Comparison of ENCODE assay signal across 11 cellular contexts in genomic region chr3:15148614-15149013, GRCh38. TPM values are rescaled to one million over a fixed set of nuclear protein-coding genes. Genes with fewer than 3 reads are reported as not detected.
DNase-seq lines count a peak whose midpoint lies in the region; ATAC-seq and TF ChIP-seq lines count a peak whose summit lies in the region.
"Had no signal": no experiment of that assay in that cellular context is flagged by ENCODE, and none has a peak within 500 bp of the region (broad histone marks: within the 10 kb centered on the region; RNA-seq: fewer than 3 reads in every experiment).

No MANE protein-coding gene starts in this region.

- intact Hi-C loops in MCF 10A (cut with micrococcal nuclease), result no loop called here
- intact Hi-C loops in mammary epithelial cell (cut with micrococcal nuclease), result no loop called here
- intact Hi-C loops in OCI-LY7 (cut with micrococcal nuclease; ENCODE audit: unreplicated experiment), result no loop called here
- intact Hi-C loops in upper lobe of right lung (cut with DNase I), result no loop called here

- H3K9me3 ChIP-seq in mammary epithelial cell (replicated peaks; ENCODE audit: insufficient read depth, low read length) (no peaks in the 10 kb centered on the region), OCI-LY7 (ENCODE audit: low read length) (no peaks in the 10 kb centered on the region), upper lobe of right lung (no peaks in the 10 kb centered on the region)
- H3K9me3 ChIP-seq: heart right ventricle had no signal

- H3K4me3 ChIP-seq in mammary epithelial cell (replicated peaks in 1 of 3; ENCODE audit: insufficient read depth in 1 of 3, low read depth in 2 of 3, low read length in 3 of 3) (no peak overlapping the region), OCI-LY7 (ENCODE audit: low read depth, low read length, poor library complexity, severe bottlenecking) (no peak overlapping the region), upper lobe of right lung (no peak overlapping the region)
- H3K4me3 ChIP-seq: heart right ventricle had no signal

- H3K36me3 ChIP-seq in mammary epithelial cell (ENCODE audit: insufficient read depth, low read length) (no peaks in the 10 kb centered on the region), OCI-LY7 (ENCODE audit: insufficient read depth, low read length) (no peaks in the 10 kb centered on the region), upper lobe of right lung (no peaks in the 10 kb centered on the region)
- H3K36me3 ChIP-seq: heart right ventricle had no signal

- H3K9ac ChIP-seq in mammary epithelial cell (ENCODE audit: insufficient read depth, low read length), result no peak overlapping the region

- H4K20me1 ChIP-seq in mammary epithelial cell (ENCODE audit: insufficient read depth, low read length) (no peaks in the 10 kb centered on the region), OCI-LY7 (ENCODE audit: insufficient read depth, low read length) (no peaks in the 10 kb centered on the region)

- no peaks in the 10 kb centered on the region for H3K4me1 Mint-ChIP-seq in MCF 10A (ENCODE audit: insufficient read depth, unreplicated experiment)
- no peaks in the 10 kb centered on the region for H3K4me1 Mint-ChIP-seq in activated T-cell treated with anti-CD3 and anti-CD28 coated beads, Interleukin-2, amount 50 U/mL, for 24 hours (ENCODE audit: low read depth)

- 78% methylated on average over 3 of the region's 3 CpGs for whole genome bisulfite sequencing in mammary epithelial cell (ENCODE audit: low coverage, missing lambda C conversion rate)

- H3K4me3 Mint-ChIP-seq in MCF 10A (ENCODE audit: unreplicated experiment), result no peak overlapping the region
- H3K4me3 Mint-ChIP-seq in activated T-cell treated with anti-CD3 and anti-CD28 coated beads, Interleukin-2, amount 50 U/mL, for 24 hours, result no peak overlapping the region

- CTCF ChIA-PET in MCF 10A (lab: Yijun Ruan, JAX), result interaction anchor here (0.9 to 1.0 kb wide), 2 partner anchors 22 to 40 kb away, joined by 3 to 5 read pairs; no protein-coding TSS in a partner anchor
- CTCF ChIA-PET in mammary epithelial cell (lab: Charles Lee; ENCODE audit: low non-redundant PET), result no interaction called here
- CTCF ChIA-PET in OCI-LY7 (lab: Charles Lee; ENCODE audit: unreplicated experiment), result no interaction called here

- H3K27ac ChIP-seq in mammary epithelial cell (ENCODE audit: insufficient read depth, low read depth, low read length), result no peak overlapping the region
- no peak overlapping the region for H3K27ac ChIP-seq in OCI-LY7 (ENCODE audit: low read depth, low read length, poor library complexity, severe bottlenecking)
- H3K27ac ChIP-seq in upper lobe of right lung, result no peak overlapping the region
- H3K27ac ChIP-seq: heart right ventricle had no signal

- BruUV-seq in MCF 10A (replicated peaks; lab: Mats Ljungman, UMichigan) (no TSS peak), mammary epithelial cell (replicated peaks; lab: Mats Ljungman, UMichigan) (no TSS peak), OCI-LY7 (replicated peaks; lab: Mats Ljungman, UMichigan) (no TSS peak)

- DNase-seq in MCF 10A (ENCODE audit: unreplicated experiment), result peak; percentile 29
- no peak for DNase-seq in mammary epithelial cell
- DNase-seq in OCI-LY7 (ENCODE audit: low spot score), result peak; percentile 9
- DNase-seq in glomerular visceral epithelial cell (ENCODE audit: extremely low spot score), result peak; percentile 9
- no peak for DNase-seq in upper lobe of right lung
- no peak for DNase-seq in activated T-cell treated with anti-CD3 and anti-CD28 coated beads, Interleukin-2, amount 50 U/mL, for 24 hours
- no peak for DNase-seq in NCI-H1092 (lab: John Stamatoyannopoulos, UW)
- DNase-seq: activated CD4-positive, alpha-beta T cell treated with anti-CD3 and anti-CD28 coated beads, Interleukin-2, amount 50 U/mL, for 48 hours; heart right ventricle had no signal

- in situ Hi-C loops in mammary epithelial cell (cut with MboI; ENCODE audit: low sequenced_read_pairs in 2 of 2), result no loop called here

- H3K36me3 Mint-ChIP-seq in MCF 10A (ENCODE audit: insufficient read depth, unreplicated experiment), result no peaks in the 10 kb centered on the region
- no peaks in the 10 kb centered on the region for H3K36me3 Mint-ChIP-seq in activated T-cell treated with anti-CD3 and anti-CD28 coated beads, Interleukin-2, amount 50 U/mL, for 24 hours (ENCODE audit: low read depth)

- H2AFZ ChIP-seq in mammary epithelial cell (ENCODE audit: low read depth, low read length) (no peak overlapping the region), OCI-LY7 (ENCODE audit: low read length) (no peak overlapping the region)

- no peaks in the 10 kb centered on the region for H3K9me2 ChIP-seq in OCI-LY7 (ENCODE audit: insufficient read depth, low read length)

- H3K27me3 ChIP-seq in mammary epithelial cell (ENCODE audit: insufficient read depth, low read length) (peaks cover 6% of the 10 kb centered on the region), upper lobe of right lung (no peaks in the 10 kb centered on the region)

- POLR2A ChIA-PET in MCF 10A (lab: Yijun Ruan, JAX), result interaction anchor here (0.7 to 1.0 kb wide), 2 partner anchors 46 to 57 kb away, joined by 3 read pairs; partner anchors contain the start of gene CAPN7
- POLR2A ChIA-PET in OCI-LY7 (lab: Charles Lee), result interaction anchor here (0.9 kb wide), 1 partner anchor 168 kb away, joined by 3 read pairs; no protein-coding TSS in a partner anchor

- TF ChIP-seq CTCF in MCF 10A (IDR thresholded peaks at IDR 0.05; ENCODE audit: unreplicated experiment) (no peak), mammary epithelial cell (conservative IDR thresholded peaks at IDR 0.05 in 1 of 2, IDR thresholded peaks at IDR 0.05 in 1 of 2; ENCODE audit: extremely low read depth in 1 of 2, insufficient read depth in 1 of 2, low read depth in 1 of 2, low read length in 2 of 2) (no peak), OCI-LY7 (conservative IDR thresholded peaks at IDR 0.05; ENCODE audit: low read length) (no peak), upper lobe of right lung (IDR thresholded peaks at IDR 0.05) (no peak)

- dilution Hi-C loops in mammary epithelial cell (cut with HindIII; ENCODE audit: low sequenced_read_pairs), result no loop called here

- H3K4me2 ChIP-seq in mammary epithelial cell (ENCODE audit: insufficient read depth, low read depth, low read length) (no peak overlapping the region), OCI-LY7 (ENCODE audit: low read length) (no peak overlapping the region)

- H3K4me1 ChIP-seq in mammary epithelial cell (ENCODE audit: insufficient read depth, low read length) (no peaks in the 10 kb centered on the region), OCI-LY7 (ENCODE audit: insufficient read depth, low read length, poor library complexity, severe bottlenecking) (no peaks in the 10 kb centered on the region), upper lobe of right lung (no peaks in the 10 kb centered on the region)

- peak; percentile 82 for ATAC-seq in upper lobe of right lung
- no peak for ATAC-seq in HG02571 (IDR thresholded peaks at IDR 0.05; ENCODE audit: unreplicated experiment)
- ATAC-seq: Panc1 had no signal

- H3K27me3 Mint-ChIP-seq in MCF 10A (ENCODE audit: insufficient read depth, unreplicated experiment), result peaks cover 61% of the 10 kb centered on the region
- peaks cover 44% of the 10 kb centered on the region for H3K27me3 Mint-ChIP-seq in activated T-cell treated with anti-CD3 and anti-CD28 coated beads, Interleukin-2, amount 50 U/mL, for 24 hours

- H3K79me2 ChIP-seq in mammary epithelial cell (ENCODE audit: insufficient read depth, low read length), result no peaks in the 10 kb centered on the region
- H3K79me2 ChIP-seq in OCI-LY7 (ENCODE audit: insufficient read depth, low read depth, low read length), result no peaks in the 10 kb centered on the region

- H3K27ac Mint-ChIP-seq in MCF 10A (ENCODE audit: low read depth, unreplicated experiment), result no peak overlapping the region
- H3K27ac Mint-ChIP-seq in activated T-cell treated with anti-CD3 and anti-CD28 coated beads, Interleukin-2, amount 50 U/mL, for 24 hours, result no peak overlapping the region

- H3K9me3 Mint-ChIP-seq in MCF 10A (ENCODE audit: unreplicated experiment), result no peaks in the 10 kb centered on the region
- H3K9me3 Mint-ChIP-seq in activated T-cell treated with anti-CD3 and anti-CD28 coated beads, Interleukin-2, amount 50 U/mL, for 24 hours, result no peaks in the 10 kb centered on the region

RNA-seq across cellular contexts. Expression of gene RBSN, which starts 49.7 kb away (rescaled TPM):
- 37.7 and 39.6 TPM in 2 replicates for total RNA-seq in MCF 10A (2022)
- 10 to 100 TPM; 21.7 to 23.1 TPM for total RNA-seq in mammary epithelial cell
- polyA plus RNA-seq in mammary epithelial cell, result 6.3 TPM
- 27.1 TPM for polyA minus RNA-seq in mammary epithelial cell
- total RNA-seq in OCI-LY7 (2014; rRNA removed; shearing (Covaris generic)), result 13.3 and 20.6 TPM in 2 replicates
- total RNA-seq in OCI-LY7 (2022), result 21.4 and 22.5 TPM in 2 replicates
- total RNA-seq in upper lobe of right lung, result 27.6 TPM

RNA-seq across cellular contexts. Expression of gene CAPN7, which starts 57.4 kb away (rescaled TPM):
- 48.4 and 55.2 TPM in 2 replicates for total RNA-seq in MCF 10A (2022)
- total RNA-seq in mammary epithelial cell, result 10 to 100 TPM; 32.8 to 46.0 TPM
- 12.9 TPM for polyA plus RNA-seq in mammary epithelial cell
- 7.0 TPM for polyA minus RNA-seq in mammary epithelial cell
- total RNA-seq in OCI-LY7 (2014; rRNA removed; shearing (Covaris generic)), result 20.5 and 33.4 TPM in 2 replicates
- 41.5 and 44.9 TPM in 2 replicates for total RNA-seq in OCI-LY7 (2022)
- total RNA-seq in upper lobe of right lung, result 45.1 TPM

Comparison
In these comparisons a context has a peak if more than half of its experiments do, and no peak if none do; other contexts are left out.
1. DNase-seq: peak in MCF 10A (single experiment), OCI-LY7 (single experiment) and glomerular visceral epithelial cell (single experiment); none in mammary epithelial cell (single experiment), upper lobe of right lung (single experiment), activated T-cell treated with anti-CD3 and anti-CD28 coated beads, Interleukin-2, amount 50 U/mL, for 24 hours (single experiment) and NCI-H1092 (single experiment).